In the genomic region with DNA sequence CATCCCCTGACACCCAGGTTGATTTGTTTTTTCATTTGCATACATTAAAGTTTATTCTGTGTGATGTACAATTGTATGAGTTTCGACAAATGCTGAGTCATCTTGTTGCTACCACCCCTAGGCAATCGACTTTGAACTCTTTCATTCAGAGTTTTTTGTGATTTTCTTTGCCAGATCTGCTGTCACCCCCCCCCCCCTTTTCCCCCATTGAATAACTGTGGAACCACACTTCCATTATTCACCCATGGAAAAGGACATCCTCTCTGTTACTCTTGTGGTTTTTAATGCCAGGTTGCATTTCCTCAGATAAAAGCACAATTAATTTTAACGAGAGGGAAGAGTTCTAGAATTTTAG, we compare ENCODE assay signal across 11 cellular contexts. TPM values are rescaled to one million over a fixed set of nuclear protein-coding genes. Genes with fewer than 3 reads are reported as not detected.
A peak's percentile ranks its signal among the peaks of the same experiment; 100 is the strongest.
DNase-seq lines count a peak whose midpoint lies in the region; ATAC-seq and TF ChIP-seq lines count a peak whose summit lies in the region.
"Had no signal": no experiment of that assay in that cellular context is flagged by ENCODE, and none has a peak within 500 bp of the region (broad histone marks: within the 10 kb centered on the region; RNA-seq: fewer than 3 reads in every experiment).

No MANE protein-coding gene starts in this region.

- H3K27me3 ChIP-seq in body of pancreas (no peaks in the 10 kb centered on the region), esophagus muscularis mucosa (no peaks in the 10 kb centered on the region)

- 11 to 20% methylated on average over 3 of the region's 3 CpGs for WGBS in body of pancreas, 2 donors
- 40% methylated on average over 3 of the region's 3 CpGs for WGBS in esophagus muscularis mucosa

- H3K36me3 Mint-ChIP-seq in naive B cell = peaks cover 0 to 11% of the 10 kb centered on the region in 2 donors

- H3K4me1 ChIP-seq in body of pancreas (peaks cover 74% of the 10 kb centered on the region), esophagus muscularis mucosa (peaks cover 55 to 93% (median 80%) of the 10 kb centered on the region in 4 donors)

- H3K9me3 ChIP-seq in body of pancreas = no peaks in the 10 kb centered on the region
- no peaks in the 10 kb centered on the region for H3K9me3 ChIP-seq in esophagus muscularis mucosa

- H3K27ac Mint-ChIP-seq in naive B cell = peak overlapping the region in 5 of 6 donors; percentile 1 to 98 (median 36)

- H3K36me3 ChIP-seq in body of pancreas (replicated peaks in 1 of 2; ENCODE audit: insufficient read depth in 1 of 2, low read depth in 2 of 2) = no peaks in the 10 kb centered on the region
- H3K36me3 ChIP-seq in esophagus muscularis mucosa = peaks cover 0 to 7% (median 0%) of the 10 kb centered on the region in 4 donors

- TF ChIP-seq POLR2A in body of pancreas (IDR thresholded peaks at IDR 0.05) (no peak), esophagus muscularis mucosa (IDR thresholded peaks at IDR 0.05; ENCODE audit: low read depth) (no peak)

- no peaks in the 10 kb centered on the region for H3K27me3 Mint-ChIP-seq in naive B cell

- TF ChIP-seq CTCF in body of pancreas (IDR thresholded peaks at IDR 0.05) (no peak), esophagus muscularis mucosa (IDR thresholded peaks at IDR 0.05) (no peak)

- H3K4me3 ChIP-seq in body of pancreas (no peak overlapping the region), esophagus muscularis mucosa (no peak overlapping the region)

- peaks cover 60 to 76% (median 74%) of the 10 kb centered on the region in 3 donors for H3K4me1 Mint-ChIP-seq in naive B cell

- no peak for TF ChIP-seq EP300 in esophagus muscularis mucosa (IDR thresholded peaks at IDR 0.05)

- in situ Hi-C loops in Caki2 (cut with HindIII; ENCODE audit: low pct_unique_long_range_greater_than_20kb, low sequenced_read_pairs) = no loop called here

- peak; percentile 44 for DNase-seq in Caki2 (ENCODE audit: low read depth)
- peak; percentile 59 for DNase-seq in NCI-H1048 (lab: John Stamatoyannopoulos, UW)
- DNase-seq in body of pancreas = no peak
- no peak for DNase-seq in naive B cell
- no peak for DNase-seq in esophagus muscularis mucosa (ENCODE audit: extremely low spot score)
- no peak for DNase-seq in AML-193 (lab: John Stamatoyannopoulos, UW)
- DNase-seq in sciatic nerve (ENCODE audit: low spot score) = no peak
- DNase-seq in SHP77 (lab: John Stamatoyannopoulos, UW) = no peak
- DNase-seq: anterior cingulate cortex; NCI-H510A treated with DMSO at 0.1 percent for 48 hours; stimulated activated CD4-positive, alpha-beta T cell treated with anti-CD3 and anti-CD28 coated beads, Interleukin-4, amount 100 ng/mL, for 1 hour had no signal

- ATAC-seq in body of pancreas = no peak
- no peak for ATAC-seq in naive B cell (ENCODE audit: low read depth in 2 of 2)
- ATAC-seq in sciatic nerve = no peak

- intact Hi-C loops in body of pancreas (cut with DNase I) (no loop called here), esophagus muscularis mucosa (cut with DNase I) (no loop called here), sciatic nerve (cut with DNase I) (no loop called here)

- H3K9me3 Mint-ChIP-seq in naive B cell = no peaks in the 10 kb centered on the region

- peak overlapping the region in 5 of 8 donors; percentile 12 to 74 (median 65) for H3K4me3 Mint-ChIP-seq in naive B cell

- peak overlapping the region in 3 of 4 donors; percentile 30 to 63 (median 56) for H3K27ac ChIP-seq in body of pancreas
- H3K27ac ChIP-seq in esophagus muscularis mucosa (replicated peaks in 1 of 4) = no peak overlapping the region

RNA-seq across cellular contexts. Expression of gene FAM120AOS, which starts 13.7 kb away (rescaled TPM):
- total RNA-seq in Caki2 (2014; rRNA removed; shearing (Covaris generic); ENCODE audit: low replicate concordance) = 63.1 and 74.6 TPM in 2 replicates
- total RNA-seq in body of pancreas (10 to 100 TPM; 35.0 to 44.5 TPM), esophagus muscularis mucosa (10 to 100 TPM; 51.7 to 63.6 (median 55.3) TPM), sciatic nerve (41.6 TPM)
- 10 to 100 TPM; 54.8 to 85.9 (median 68.0) TPM for polyA plus RNA-seq in naive B cell (ENCODE audit: low read depth in 6 of 6)

RNA-seq across cellular contexts. Expression of gene FAM120A, which starts 15.6 kb away (rescaled TPM):
- 31.5 and 37.2 TPM in 2 replicates for total RNA-seq in Caki2 (2014; rRNA removed; shearing (Covaris generic); ENCODE audit: low replicate concordance)
- total RNA-seq in body of pancreas (10 to 100 TPM; 56.8 to 77.5 TPM), esophagus muscularis mucosa (100 to 1,000 TPM in 1 of 4 donors, 10 to 100 TPM in 3; 81.7 to 125 (median 90.1) TPM), sciatic nerve (74.1 TPM)
- 10 to 100 TPM in 3 of 6 donors, 1 to 10 TPM in 3; 6.8 to 16.7 (median 11.0) TPM for polyA plus RNA-seq in naive B cell (ENCODE audit: low read depth in 6 of 6)

Comparison
In these comparisons a context has a peak if more than half of its experiments do, and no peak if none do; other contexts are left out.
1. DNase-seq: peak in Caki2 (single experiment) and NCI-H1048 (single experiment); none in body of pancreas (0 of 4), naive B cell (single experiment), esophagus muscularis mucosa (single experiment), AML-193 (0 of 2), sciatic nerve (single experiment) and SHP77 (0 of 2).
2. H3K27ac ChIP-seq: peak in body of pancreas (3 of 4); none in esophagus muscularis mucosa (0 of 4).